19 cellular contexts compared by ENCODE assay signal in the genomic region with DNA sequence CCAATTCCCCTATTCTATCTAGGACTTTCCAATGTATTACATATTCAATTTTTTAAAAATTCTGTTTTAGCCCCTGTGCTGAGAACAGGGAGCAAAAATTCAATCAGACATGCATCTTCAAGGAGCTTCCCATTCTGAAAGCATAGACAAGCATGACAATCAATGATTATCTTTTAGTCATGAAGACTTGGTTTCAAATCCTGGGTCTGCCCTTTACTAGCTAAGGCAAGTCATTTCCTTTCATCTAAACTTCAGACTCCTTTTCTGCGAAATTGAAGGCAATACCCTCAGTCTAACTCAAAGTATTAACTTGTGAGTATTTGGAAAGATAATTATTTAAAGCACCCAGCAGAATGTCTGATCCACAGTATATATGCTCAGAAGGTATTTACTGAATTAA. TPM values are rescaled to one million over a fixed set of nuclear protein-coding genes. Genes with fewer than 3 reads are reported as not detected.
DNase-seq lines count a peak whose midpoint lies in the region; ATAC-seq and TF ChIP-seq lines count a peak whose summit lies in the region.
"Had no signal": no experiment of that assay in that cellular context is flagged by ENCODE, and none has a peak within 500 bp of the region (broad histone marks: within the 10 kb centered on the region; RNA-seq: fewer than 3 reads in every experiment).

No MANE protein-coding gene starts in this region.

- no peak for DNase-seq in activated CD4-positive, alpha-beta T cell treated with anti-CD3 and anti-CD28 coated beads for 36 hours
- no peak for DNase-seq in activated CD4-positive, alpha-beta T cell treated with anti-CD3 and anti-CD28 coated beads, Interleukin-2, amount 50 U/mL, for 1 hour
- no peak for DNase-seq in GM23338 (ENCODE audit: low spot score)
- no peak for DNase-seq in activated CD8-positive, alpha-beta T cell treated with anti-CD3 and anti-CD28 coated beads for 36 hours
- DNase-seq in osteocyte (ENCODE audit: extremely low spot score, unreplicated experiment): no peak
- DNase-seq: BE2C; CD8-positive, alpha-beta T cell; HFFc6; NCI-H1417 treated with DMSO at 0.1 percent for 48 hours; NCI-H2029; NCI-H2171 treated with DMSO at 0.1 percent for 48 hours; NCI-H446 treated with DMSO at 0.1 percent for 48 hours; PC-3 had no signal

- no peak overlapping the region for H3K27ac Mint-ChIP-seq in activated CD4-positive, alpha-beta T cell treated with anti-CD3 and anti-CD28 coated beads for 36 hours
- no peak overlapping the region for H3K27ac Mint-ChIP-seq in GM23338
- H3K27ac Mint-ChIP-seq in activated CD8-positive, alpha-beta T cell treated with anti-CD3 and anti-CD28 coated beads for 36 hours: no peak overlapping the region
- no peak overlapping the region for H3K27ac Mint-ChIP-seq in osteocyte (ENCODE audit: unreplicated experiment)
- H3K27ac Mint-ChIP-seq: HFFc6 had no signal

- no peaks in the 10 kb centered on the region for H4K20me1 ChIP-seq in GM23338 (replicated peaks; ENCODE audit: insufficient read depth)

- peaks cover 31% of the 10 kb centered on the region for H3K4me1 Mint-ChIP-seq in activated CD4-positive, alpha-beta T cell treated with anti-CD3 and anti-CD28 coated beads for 36 hours
- H3K4me1 Mint-ChIP-seq in GM23338: peaks cover 68% of the 10 kb centered on the region
- peaks cover 43% of the 10 kb centered on the region for H3K4me1 Mint-ChIP-seq in activated CD8-positive, alpha-beta T cell treated with anti-CD3 and anti-CD28 coated beads for 36 hours (ENCODE audit: low read depth)
- H3K4me1 Mint-ChIP-seq in osteocyte (ENCODE audit: unreplicated experiment): no peaks in the 10 kb centered on the region

- no peaks in the 10 kb centered on the region for H3K27me3 Mint-ChIP-seq in activated CD4-positive, alpha-beta T cell treated with anti-CD3 and anti-CD28 coated beads for 36 hours
- H3K27me3 Mint-ChIP-seq in GM23338 (ENCODE audit: insufficient read depth, low read depth, poor library complexity) (no peaks in the 10 kb centered on the region), osteocyte (ENCODE audit: unreplicated experiment) (peaks cover 30% of the 10 kb centered on the region)
- H3K27me3 Mint-ChIP-seq in activated CD8-positive, alpha-beta T cell treated with anti-CD3 and anti-CD28 coated beads for 36 hours: no peaks in the 10 kb centered on the region
- H3K27me3 Mint-ChIP-seq: IgD-negative memory B cell had no signal

- H3K9me3 Mint-ChIP-seq in activated CD4-positive, alpha-beta T cell treated with anti-CD3 and anti-CD28 coated beads for 36 hours (ENCODE audit: low read depth): no peaks in the 10 kb centered on the region
- H3K9me3 Mint-ChIP-seq in GM23338 (no peaks in the 10 kb centered on the region), osteocyte (ENCODE audit: unreplicated experiment) (no peaks in the 10 kb centered on the region)
- H3K9me3 Mint-ChIP-seq in activated CD8-positive, alpha-beta T cell treated with anti-CD3 and anti-CD28 coated beads for 36 hours: no peaks in the 10 kb centered on the region
- H3K9me3 Mint-ChIP-seq: CD8-positive, alpha-beta T cell; HFFc6; IgD-negative memory B cell had no signal

- H3K79me2 ChIP-seq in GM23338 (replicated peaks; ENCODE audit: insufficient read depth): peaks cover 90% of the 10 kb centered on the region

- H3K9me3 ChIP-seq in neutrophil: no peaks in the 10 kb centered on the region
- H3K9me3 ChIP-seq: BE2C had no signal

- peak overlapping the region; percentile 92 for H3K27ac ChIP-seq in GM23338 (ENCODE audit: low read depth)
- peak overlapping the region; percentile 91 for H3K27ac ChIP-seq in neutrophil
- H3K27ac ChIP-seq: 22Rv1, RWPE1 had no signal

- H3K36me3 ChIP-seq in GM23338 (ENCODE audit: insufficient read depth): no peaks in the 10 kb centered on the region
- H3K36me3 ChIP-seq in neutrophil: no peaks in the 10 kb centered on the region
- H3K36me3 ChIP-seq: BE2C had no signal

- H3K4me1 ChIP-seq in GM23338 (ENCODE audit: insufficient read depth): peaks cover 57% of the 10 kb centered on the region
- H3K4me1 ChIP-seq in neutrophil (ENCODE audit: control insufficient read depth in 1 of 2, insufficient read depth in 1 of 2, low read depth in 1 of 2, low read length in 1 of 2): peaks cover 67% of the 10 kb centered on the region in 2 experiments
- H3K4me1 ChIP-seq: BE2C had no signal

- H3K4me2 ChIP-seq in GM23338: peak overlapping the region; percentile 45

- H3K27me3 ChIP-seq in GM23338 (ENCODE audit: insufficient read depth): no peaks in the 10 kb centered on the region
- H3K27me3 ChIP-seq in neutrophil: no peaks in the 10 kb centered on the region
- H3K27me3 ChIP-seq: BE2C had no signal

- peak; percentile 61 for ATAC-seq in activated CD4-positive, alpha-beta T cell treated with anti-CD3 and anti-CD28 coated beads for 36 hours
- ATAC-seq in GM23338 (no peak), HG02588 (IDR thresholded peaks at IDR 0.05; ENCODE audit: unreplicated experiment) (no peak), HG03378 (IDR thresholded peaks at IDR 0.05; ENCODE audit: unreplicated experiment) (no peak)
- ATAC-seq in activated CD8-positive, alpha-beta T cell treated with anti-CD3 and anti-CD28 coated beads for 36 hours: peak; percentile 69
- ATAC-seq: CD8-positive, alpha-beta T cell; PC-3 had no signal

- no peaks in the 10 kb centered on the region for H3K36me3 Mint-ChIP-seq in activated CD4-positive, alpha-beta T cell treated with anti-CD3 and anti-CD28 coated beads for 36 hours (ENCODE audit: low read depth)
- H3K36me3 Mint-ChIP-seq in GM23338 (ENCODE audit: low read depth) (peaks cover 16% of the 10 kb centered on the region), osteocyte (ENCODE audit: unreplicated experiment) (no peaks in the 10 kb centered on the region)
- H3K36me3 Mint-ChIP-seq in activated CD8-positive, alpha-beta T cell treated with anti-CD3 and anti-CD28 coated beads for 36 hours (ENCODE audit: low read depth): no peaks in the 10 kb centered on the region
- H3K36me3 Mint-ChIP-seq: CD8-positive, alpha-beta T cell; IgD-negative memory B cell had no signal

- intact Hi-C loops in activated CD4-positive, alpha-beta T cell treated with anti-CD3 and anti-CD28 coated beads for 36 hours (cut with DNase I, micrococcal nuclease): no loop called here
- intact Hi-C loops in activated CD8-positive, alpha-beta T cell treated with anti-CD3 and anti-CD28 coated beads for 36 hours (cut with micrococcal nuclease): no loop called here

- no peak overlapping the region for H3K4me3 Mint-ChIP-seq in activated CD4-positive, alpha-beta T cell treated with anti-CD3 and anti-CD28 coated beads for 36 hours
- H3K4me3 Mint-ChIP-seq in GM23338 (no peak overlapping the region), osteocyte (ENCODE audit: unreplicated experiment) (no peak overlapping the region)
- no peak overlapping the region for H3K4me3 Mint-ChIP-seq in activated CD8-positive, alpha-beta T cell treated with anti-CD3 and anti-CD28 coated beads for 36 hours
- H3K4me3 Mint-ChIP-seq: HFFc6 had no signal

- H3K4me3 ChIP-seq in GM23338: 0 out of 2 replicates have a peak overlapping the region, but pooled peaks have one; percentile 2
- peak overlapping the region; percentile 43 to 48 for H3K4me3 ChIP-seq in neutrophil (ENCODE audit: low read depth in 1 of 2, low read length in 1 of 2)

- CTCF ChIA-PET in activated CD4-positive, alpha-beta T cell treated with anti-CD3 and anti-CD28 coated beads for 36 hours (lab: Charles Lee): interaction anchor here (0.7 to 1.6 kb wide), 5 partner anchors 8 to 1298 kb away, joined by 3 to 4 read pairs (median 3); no protein-coding TSS in a partner anchor
- CTCF ChIA-PET in activated CD8-positive, alpha-beta T cell treated with anti-CD3 and anti-CD28 coated beads for 36 hours (lab: Charles Lee): interaction anchor here (1.4 to 3.0 kb wide), 2 partner anchors 21 to 22 kb away, joined by 7 to 8 read pairs; no protein-coding TSS in a partner anchor

- peaks cover 5% of the 10 kb centered on the region for H3F3A ChIP-seq in GM23338 (replicated peaks; ENCODE audit: low read depth)

- TF ChIP-seq CTCF in GM23338 (conservative IDR thresholded peaks at IDR 0.05; ENCODE audit: low read depth in 2 of 2) (no peak), neutrophil (IDR thresholded peaks at IDR 0.05) (no peak), osteocyte (IDR thresholded peaks at IDR 0.05) (no peak)
- TF ChIP-seq CTCF in activated CD8-positive, alpha-beta T cell treated with anti-CD3 and anti-CD28 coated beads for 36 hours (IDR thresholded peaks at IDR 0.05): no peak

- no peaks in the 10 kb centered on the region for H3K9me2 ChIP-seq in GM23338 (ENCODE audit: insufficient read depth)

- no peak overlapping the region for H2AFZ ChIP-seq in GM23338

- POLR2A ChIA-PET in activated CD4-positive, alpha-beta T cell treated with anti-CD3 and anti-CD28 coated beads for 36 hours (lab: Charles Lee): no interaction called here
- POLR2A ChIA-PET in activated CD8-positive, alpha-beta T cell treated with anti-CD3 and anti-CD28 coated beads for 36 hours (lab: Charles Lee): no interaction called here

TF ChIP-seq in GM23338, 12 proteins besides CTCF, POLR2A, EP300 and RAD21 (continues in another document):
- no peak for TF ChIP-seq ETS1 (IDR thresholded peaks at IDR 0.05)

RNA-seq across cellular contexts. Expression of gene PAK1, which starts 24.1 kb away (rescaled TPM):
- 10 to 100 TPM; 38.2 to 43.9 TPM for total RNA-seq in activated CD4-positive, alpha-beta T cell treated with anti-CD3 and anti-CD28 coated beads for 36 hours
- total RNA-seq in GM23338 (2014; rRNA removed; shearing (Covaris generic)): 143 and 175 TPM in 2 replicates
- 102 and 109 TPM in 2 replicates for polyA plus RNA-seq in GM23338 (2016; fragmentation: Nextera tagmentation; extraction: Ambion mirVana)
- total RNA-seq in activated CD8-positive, alpha-beta T cell treated with anti-CD3 and anti-CD28 coated beads for 36 hours: 10 to 100 TPM; 43.8 to 49.9 TPM
- 17.4 and 20.9 TPM in 2 replicates for total RNA-seq in osteocyte

Comparison
In these comparisons a context has a peak if more than half of its experiments do, and no peak if none do; other contexts are left out.
1. ATAC-seq: peak in activated CD4-positive, alpha-beta T cell treated with anti-CD3 and anti-CD28 coated beads for 36 hours (single experiment) and activated CD8-positive, alpha-beta T cell treated with anti-CD3 and anti-CD28 coated beads for 36 hours (single experiment); none in GM23338 (single experiment), HG02588 (single experiment) and HG03378 (single experiment).